ENCODE assay signal across 21 cellular contexts in the genomic region with DNA sequence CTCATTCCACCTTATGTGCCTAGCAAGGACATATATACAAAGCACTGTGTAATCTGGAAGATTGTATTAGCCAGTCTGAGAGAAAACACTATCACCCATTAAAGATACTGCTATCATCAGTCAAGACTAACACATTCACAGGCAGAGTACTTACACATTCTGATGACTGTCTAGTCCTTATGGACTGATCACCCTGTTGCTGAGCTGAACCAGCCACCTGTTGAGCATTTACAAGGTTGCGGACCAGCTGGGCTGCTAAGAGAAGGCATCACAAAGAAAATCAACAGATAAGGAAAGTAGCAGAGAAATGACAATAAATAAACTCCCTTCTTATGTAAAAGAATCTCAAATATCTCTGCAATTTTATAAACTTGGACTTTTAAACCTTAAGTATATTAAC. TPM values are rescaled to one million over a fixed set of nuclear protein-coding genes. Genes with fewer than 3 reads are reported as not detected.
DNase-seq lines count a peak whose midpoint lies in the region; ATAC-seq and TF ChIP-seq lines count a peak whose summit lies in the region.
"Had no signal": no experiment of that assay in that cellular context is flagged by ENCODE, and none has a peak within 500 bp of the region (broad histone marks: within the 10 kb centered on the region; RNA-seq: fewer than 3 reads in every experiment).

No MANE protein-coding gene starts in this region.

- no peak for DNase-seq in activated naive CD8-positive, alpha-beta T cell treated with anti-CD3 and anti-CD28 coated beads for 36 hours
- no peak for DNase-seq in central memory CD8-positive, alpha-beta T cell (ENCODE audit: low spot score in 2 of 2)
- DNase-seq in stimulated activated effector memory CD8-positive, alpha-beta T cell treated with anti-CD3 and anti-CD28 coated beads, Interleukin-12 subunit alpha, Interleukin-12 subunit beta, amount 100 ng/mL, for 72 hours (ENCODE audit: low spot score in 2 of 2) = no peak
- DNase-seq in upper lobe of right lung (no peak), NCI-H345 treated with DMSO at 0.1 percent for 48 hours (lab: John Stamatoyannopoulos, UW; ENCODE audit: unreplicated experiment) (no peak), foreskin melanocyte (no peak)
- DNase-seq: ACHN; BE2C; C1 segment of cervical spinal cord; CD4-positive, CD25-positive, alpha-beta regulatory T cell; CD8-positive, alpha-beta memory T cell; COR-L47; DMS 273 treated with DMSO at 0.1 percent for 48 hours; DMS53; DND-41; EL; GM23248; H9 had no signal

- no peak overlapping the region for H3K27ac ChIP-seq in HEK293 (ENCODE audit: extremely low read depth, low read depth, low read length)
- H3K27ac ChIP-seq in upper lobe of right lung = no peak overlapping the region
- H3K27ac ChIP-seq: GM23248 had no signal

- intact Hi-C loops in upper lobe of right lung (cut with DNase I) = no loop called here

- H3K4me3 ChIP-seq in HEK293 (ENCODE audit: low read depth, low read length) = no peak overlapping the region
- no peak overlapping the region for H3K4me3 ChIP-seq in upper lobe of right lung
- H3K4me3 ChIP-seq: GM12878, GM23248 had no signal

- H3K4me1 ChIP-seq in HEK293 (ENCODE audit: control insufficient read depth, insufficient read depth, low read length) = no peaks in the 10 kb centered on the region
- no peaks in the 10 kb centered on the region for H3K4me1 ChIP-seq in upper lobe of right lung
- H3K4me1 ChIP-seq: BE2C had no signal

- H3K27me3 Mint-ChIP-seq in activated naive CD8-positive, alpha-beta T cell = no peaks in the 10 kb centered on the region
- no peaks in the 10 kb centered on the region for H3K27me3 Mint-ChIP-seq in activated naive CD8-positive, alpha-beta T cell treated with anti-CD3 and anti-CD28 coated beads for 36 hours
- H3K27me3 Mint-ChIP-seq in central memory CD8-positive, alpha-beta T cell = no peaks in the 10 kb centered on the region
- H3K27me3 Mint-ChIP-seq: CD4-positive, CD25-positive, alpha-beta regulatory T cell; CD8-positive, alpha-beta memory T cell had no signal

- POLR2A ChIA-PET in HEK293 (lab: Yijun Ruan, JAX) = no interaction called here

- H3K36me3 ChIP-seq in HEK293 (ENCODE audit: control insufficient read depth in 2 of 2, insufficient read depth in 1 of 2, low read length in 2 of 2) (peaks cover 22 to 91% of the 10 kb centered on the region in 2 experiments), upper lobe of right lung (peaks cover 86% of the 10 kb centered on the region)

- no peak overlapping the region for H3K4me3 Mint-ChIP-seq in activated naive CD8-positive, alpha-beta T cell
- H3K4me3 Mint-ChIP-seq in activated naive CD8-positive, alpha-beta T cell treated with anti-CD3 and anti-CD28 coated beads for 36 hours = no peak overlapping the region
- no peak overlapping the region for H3K4me3 Mint-ChIP-seq in central memory CD8-positive, alpha-beta T cell
- no peak overlapping the region for H3K4me3 Mint-ChIP-seq in stimulated activated effector memory CD8-positive, alpha-beta T cell treated with anti-CD3 and anti-CD28 coated beads, Interleukin-12 subunit alpha, Interleukin-12 subunit beta, amount 100 ng/mL, for 72 hours
- H3K4me3 Mint-ChIP-seq: CD4-positive, CD25-positive, alpha-beta regulatory T cell; CD8-positive, alpha-beta memory T cell; H9 had no signal

- no peaks in the 10 kb centered on the region for H3K9me3 ChIP-seq in HEK293 (ENCODE audit: control insufficient read depth, insufficient read depth, low read depth, low read length)
- no peaks in the 10 kb centered on the region for H3K9me3 ChIP-seq in upper lobe of right lung
- H3K9me3 ChIP-seq: BE2C had no signal

- CTCF ChIA-PET in HEK293 (lab: Yijun Ruan, JAX) = interaction anchor here (0.6 kb wide), 1 partner anchor 231 kb away, joined by 3 read pairs; no protein-coding TSS in a partner anchor

- no peak for TF ChIP-seq CTCF in HEK293 (tag by site-specific recombination; IDR thresholded peaks at IDR 0.05)
- no peak for TF ChIP-seq CTCF in upper lobe of right lung (IDR thresholded peaks at IDR 0.05)

- peak overlapping the region; percentile 12 for H3K27ac Mint-ChIP-seq in activated naive CD8-positive, alpha-beta T cell
- H3K27ac Mint-ChIP-seq in activated naive CD8-positive, alpha-beta T cell treated with anti-CD3 and anti-CD28 coated beads for 36 hours = no peak overlapping the region
- peak overlapping the region; percentile 38 for H3K27ac Mint-ChIP-seq in central memory CD8-positive, alpha-beta T cell (ENCODE audit: low read depth)
- peak overlapping the region; percentile 81 for H3K27ac Mint-ChIP-seq in stimulated activated effector memory CD8-positive, alpha-beta T cell treated with anti-CD3 and anti-CD28 coated beads, Interleukin-12 subunit alpha, Interleukin-12 subunit beta, amount 100 ng/mL, for 72 hours
- H3K27ac Mint-ChIP-seq: H9 had no signal

- H3K36me3 Mint-ChIP-seq in activated naive CD8-positive, alpha-beta T cell = peaks cover 11% of the 10 kb centered on the region
- peaks cover 12% of the 10 kb centered on the region for H3K36me3 Mint-ChIP-seq in activated naive CD8-positive, alpha-beta T cell treated with anti-CD3 and anti-CD28 coated beads for 36 hours
- H3K36me3 Mint-ChIP-seq in central memory CD8-positive, alpha-beta T cell (ENCODE audit: insufficient read depth) = peaks cover 51% of the 10 kb centered on the region
- H3K36me3 Mint-ChIP-seq in stimulated activated effector memory CD8-positive, alpha-beta T cell treated with anti-CD3 and anti-CD28 coated beads, Interleukin-12 subunit alpha, Interleukin-12 subunit beta, amount 100 ng/mL, for 72 hours = peaks cover 94% of the 10 kb centered on the region

- H3K4me1 Mint-ChIP-seq in activated naive CD8-positive, alpha-beta T cell (ENCODE audit: low read depth) = no peaks in the 10 kb centered on the region
- no peaks in the 10 kb centered on the region for H3K4me1 Mint-ChIP-seq in activated naive CD8-positive, alpha-beta T cell treated with anti-CD3 and anti-CD28 coated beads for 36 hours
- H3K4me1 Mint-ChIP-seq in central memory CD8-positive, alpha-beta T cell = no peaks in the 10 kb centered on the region
- no peaks in the 10 kb centered on the region for H3K4me1 Mint-ChIP-seq in stimulated activated effector memory CD8-positive, alpha-beta T cell treated with anti-CD3 and anti-CD28 coated beads, Interleukin-12 subunit alpha, Interleukin-12 subunit beta, amount 100 ng/mL, for 72 hours

- no peaks in the 10 kb centered on the region for H3K27me3 ChIP-seq in upper lobe of right lung
- H3K27me3 ChIP-seq: BE2C had no signal

- no peak for ATAC-seq in central memory CD8-positive, alpha-beta T cell (replicated peaks; ENCODE audit: extremely low read depth, poor library complexity, severe bottlenecking)
- no peak for ATAC-seq in stimulated activated effector memory CD8-positive, alpha-beta T cell treated with anti-CD3 and anti-CD28 coated beads, Interleukin-12 subunit alpha, Interleukin-12 subunit beta, amount 100 ng/mL, for 72 hours
- no peak for ATAC-seq in upper lobe of right lung
- ATAC-seq: GM12878 had no signal

- no peaks in the 10 kb centered on the region for H3K9me3 Mint-ChIP-seq in activated naive CD8-positive, alpha-beta T cell (ENCODE audit: low read depth)
- no peaks in the 10 kb centered on the region for H3K9me3 Mint-ChIP-seq in activated naive CD8-positive, alpha-beta T cell treated with anti-CD3 and anti-CD28 coated beads for 36 hours
- no peaks in the 10 kb centered on the region for H3K9me3 Mint-ChIP-seq in central memory CD8-positive, alpha-beta T cell
- no peaks in the 10 kb centered on the region for H3K9me3 Mint-ChIP-seq in stimulated activated effector memory CD8-positive, alpha-beta T cell treated with anti-CD3 and anti-CD28 coated beads, Interleukin-12 subunit alpha, Interleukin-12 subunit beta, amount 100 ng/mL, for 72 hours
- H3K9me3 Mint-ChIP-seq: CD4-positive, CD25-positive, alpha-beta regulatory T cell; CD8-positive, alpha-beta memory T cell; H9 had no signal

TF ChIP-seq in HEK293, 187 proteins besides CTCF, POLR2A, EP300 and RAD21:
- TF ChIP-seq BCL11A (tag by site-specific recombination; IDR thresholded peaks at IDR 0.05; ENCODE audit: low read depth) (no peak), ZNF174 (tag by site-specific recombination; IDR thresholded peaks at IDR 0.05) (no peak), ZNF155 (tag by site-specific recombination; IDR thresholded peaks at IDR 0.05) (no peak), SCRT1 (tag by site-specific recombination; IDR thresholded peaks at IDR 0.05; ENCODE audit: borderline replicate concordance) (peak; percentile 97), SCRT2 (tag by site-specific recombination; IDR thresholded peaks at IDR 0.05) (peak; percentile 98)

RNA-seq across cellular contexts. Expression of gene PRPF38A, which starts 30.8 kb away (rescaled TPM):
- 100 to 1,000 TPM; 114 to 119 TPM for total RNA-seq in activated naive CD8-positive, alpha-beta T cell treated with anti-CD3 and anti-CD28 coated beads for 36 hours
- 38.2 TPM for total RNA-seq in upper lobe of right lung

RNA-seq across cellular contexts. Expression of gene ORC1, which starts 31.0 kb away (rescaled TPM):
- total RNA-seq in activated naive CD8-positive, alpha-beta T cell treated with anti-CD3 and anti-CD28 coated beads for 36 hours = 10 to 100 TPM; 54.3 to 54.4 TPM
- 0.43 TPM for total RNA-seq in upper lobe of right lung

Comparison
In these comparisons a context has a peak if more than half of its experiments do, and no peak if none do; other contexts are left out.
1. RNA of gene ORC1, which starts 31.0 kb away (total RNA-seq): 54.3 to 54.4 TPM in activated naive CD8-positive, alpha-beta T cell treated with anti-CD3 and anti-CD28 coated beads for 36 hours; 0.43 TPM in upper lobe of right lung (single experiment); every median in the first group is over 10 times any median in the second.